Comparison of ENCODE assay signal across 1 cellular context in the genomic region with DNA sequence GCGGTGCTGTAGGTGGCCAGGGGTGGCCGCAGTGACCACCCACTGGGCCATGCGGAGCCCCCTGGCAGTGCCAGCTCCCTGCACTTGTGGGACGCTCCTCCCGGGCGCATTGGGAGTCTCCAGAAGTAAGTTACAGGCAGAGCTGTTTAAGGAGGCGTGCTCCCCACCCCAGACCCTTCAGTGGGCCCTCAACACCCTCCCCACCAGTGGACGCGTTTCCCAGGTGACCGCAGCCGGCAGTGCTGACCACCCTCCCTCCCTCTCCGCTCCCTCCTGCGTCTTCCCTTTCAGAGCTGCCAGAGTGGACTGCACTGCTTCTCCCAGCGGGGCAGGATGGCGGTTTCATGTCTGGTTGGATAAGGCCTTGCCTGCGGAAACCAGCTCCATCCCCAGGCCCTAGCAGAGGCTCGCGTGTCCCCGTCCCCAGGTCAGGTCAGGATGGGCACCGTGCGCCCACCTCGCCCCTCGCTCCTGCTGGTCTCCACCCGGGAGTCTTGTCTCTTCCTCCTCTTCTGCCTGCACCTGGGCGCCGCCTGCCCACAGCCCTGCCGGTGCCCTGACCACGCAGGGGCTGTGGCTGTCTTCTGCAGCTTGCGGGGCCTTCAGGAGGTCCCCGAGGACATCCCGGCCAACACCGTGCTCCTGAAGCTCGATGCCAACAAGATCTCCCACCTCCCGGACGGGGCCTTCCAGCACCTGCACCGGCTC.
TF ChIP-seq lines count a peak whose summit lies in the region.

No MANE protein-coding gene starts in this region.

TF ChIP-seq in H1, 55 proteins besides CTCF, POLR2A, EP300 and RAD21 (continued from another document):
- peak; percentile 15 for TF ChIP-seq ASH2L (IDR thresholded peaks at IDR 0.05; ENCODE audit: low read length)
